ENCODE assay signal across 20 cellular contexts in the genomic region with DNA sequence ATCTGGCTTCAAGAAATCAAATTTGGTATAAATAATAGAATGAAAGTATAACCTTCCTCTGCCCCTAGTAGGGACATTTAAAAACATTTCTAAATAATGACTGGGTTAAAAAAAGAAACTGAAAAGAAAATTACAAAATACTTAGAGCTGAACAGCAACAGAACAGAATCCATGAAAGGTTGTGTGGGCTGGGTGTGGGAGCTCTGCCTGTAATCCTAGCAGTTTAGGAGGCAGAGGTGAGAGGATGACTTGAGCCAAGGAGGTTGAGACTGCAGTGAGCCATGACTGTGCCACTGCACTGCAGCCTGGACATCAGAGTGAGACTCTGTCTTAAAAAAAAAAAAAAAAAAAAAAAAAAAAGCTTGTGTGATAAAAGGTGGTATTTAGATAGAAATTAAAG.
"Had no signal": no experiment of that assay in that cellular context is flagged by ENCODE, and none has a peak within 500 bp of the region (broad histone marks: within the 10 kb centered on the region; RNA-seq: fewer than 3 reads in every experiment).

No MANE protein-coding gene starts in this region.

- H3K4me3 Mint-ChIP-seq: naive B cell had no signal

- ATAC-seq: foreskin keratinocyte, gastroesophageal sphincter, heart left ventricle, left cardiac atrium, left lung, left ventricle myocardium superior, lower lobe of right lung had no signal

- H2AFZ ChIP-seq: hepatocyte had no signal

- H3K79me2 ChIP-seq: hepatocyte had no signal

- H3K4me2 ChIP-seq: hepatocyte had no signal

- H3K36me3 ChIP-seq: esophagus muscularis mucosa, gastroesophageal sphincter, heart left ventricle, left lung, lower lobe of right lung had no signal

- H3K4me3 ChIP-seq: coronary artery, dorsolateral prefrontal cortex, esophagus muscularis mucosa, gastroesophageal sphincter, heart left ventricle, hepatocyte, left lung, lower lobe of right lung had no signal

- DNase-seq: dermis blood vessel endothelial cell; dorsolateral prefrontal cortex; effector CD4-positive, alpha-beta T cell; effector memory CD4-positive, alpha-beta T cell; foreskin keratinocyte; heart left ventricle; hypothalamus; left cardiac atrium; left lung; left ventricle myocardium superior; lower lobe of right lung; mesenchymal stem cell; midbrain; naive B cell had no signal

- H3K27me3 Mint-ChIP-seq: naive B cell had no signal

- H3K27ac Mint-ChIP-seq: naive B cell had no signal

- H3K36me3 Mint-ChIP-seq: naive B cell had no signal

- H3K27me3 ChIP-seq: esophagus muscularis mucosa, foreskin keratinocyte, gastroesophageal sphincter, hepatocyte, left lung had no signal

- H3K4me1 ChIP-seq: esophagus muscularis mucosa, foreskin keratinocyte, gastroesophageal sphincter, heart left ventricle, left lung, lower lobe of right lung had no signal

- H3K9me3 ChIP-seq: esophagus muscularis mucosa, gastroesophageal sphincter, heart left ventricle, left lung, lower lobe of right lung had no signal

- FAIRE-seq: islet of Langerhans, keratinocyte had no signal

- H3K27ac ChIP-seq: coronary artery, dorsolateral prefrontal cortex, esophagus muscularis mucosa, foreskin keratinocyte, gastroesophageal sphincter, heart left ventricle, hepatocyte, left lung, lower lobe of right lung had no signal

- H3K4me1 Mint-ChIP-seq: naive B cell had no signal
